In the genomic region with DNA sequence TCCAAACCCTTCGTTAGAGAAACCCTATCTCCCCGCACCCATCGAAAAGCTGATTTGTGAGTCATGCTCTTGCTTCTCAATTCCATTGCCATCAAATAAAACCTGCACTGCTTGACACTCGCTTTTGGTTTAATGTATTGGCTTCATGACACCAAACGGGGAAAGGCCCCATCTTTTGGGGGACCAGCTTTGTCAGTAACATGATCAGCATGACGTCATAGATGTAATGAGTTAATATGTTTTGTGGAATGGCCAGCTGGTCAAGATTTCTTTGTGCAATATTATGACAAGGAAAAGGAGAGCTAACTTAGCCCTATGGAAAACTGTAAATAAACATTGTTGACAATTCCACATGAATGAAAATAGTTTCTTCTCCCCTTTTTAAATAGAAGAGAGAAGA, we compare ENCODE assay signal across 8 cellular contexts.
"Had no signal": no experiment of that assay in that cellular context is flagged by ENCODE, and none has a peak within 500 bp of the region (broad histone marks: within the 10 kb centered on the region; RNA-seq: fewer than 3 reads in every experiment).

No MANE protein-coding gene starts in this region.

- ATAC-seq: GM12878 had no signal

- DNase-seq: GDM1, GF-D8 had no signal

- H3K4me3 ChIP-seq: GM12878 had no signal

- FAIRE-seq: G401.6, GM12878, GM12891, GM12892, GM18507, GM19239 had no signal
